ENCODE assay signal across 26 cellular contexts in the genomic region with DNA sequence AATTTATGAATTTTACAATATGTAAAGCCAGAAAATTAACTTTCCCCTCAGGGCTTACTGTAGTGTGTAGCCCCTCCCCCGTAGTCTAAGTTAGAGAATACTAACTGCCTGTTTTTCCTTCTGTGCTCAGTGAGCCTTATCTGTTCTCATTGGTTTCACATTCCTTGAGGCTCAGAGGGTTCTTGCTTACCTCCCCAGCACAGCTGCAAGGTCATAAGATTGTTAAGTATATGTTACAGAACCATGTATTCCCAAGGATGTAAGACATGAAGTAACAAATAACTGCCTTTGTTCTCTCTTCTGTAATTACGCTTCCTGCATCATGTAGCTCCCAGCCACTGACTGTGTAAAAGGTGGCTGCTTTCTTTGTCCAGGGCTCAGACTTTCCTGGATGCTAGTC.
DNase-seq lines count a peak whose midpoint lies in the region; ATAC-seq and TF ChIP-seq lines count a peak whose summit lies in the region.
"Had no signal": no experiment of that assay in that cellular context is flagged by ENCODE, and none has a peak within 500 bp of the region (broad histone marks: within the 10 kb centered on the region; RNA-seq: fewer than 3 reads in every experiment).

No MANE protein-coding gene starts in this region.

- no TSS peak for BruUV-seq in Calu3 (replicated peaks; lab: Mats Ljungman, UMichigan)

- no peak overlapping the region for H4K12ac ChIP-seq in trophoblast cell (ENCODE audit: low read depth, low read length)

- no peak overlapping the region for H2AK5ac ChIP-seq in trophoblast cell (ENCODE audit: low read length)

- no peak overlapping the region for H3K9ac ChIP-seq in trophoblast cell (ENCODE audit: low read length)

- no peak overlapping the region for H3K27ac ChIP-seq in right cardiac atrium (ENCODE audit: low read length)
- no peak overlapping the region for H3K27ac ChIP-seq in esophagus muscularis mucosa (replicated peaks in 1 of 4)
- H3K27ac ChIP-seq in trophoblast cell (ENCODE audit: low read depth, low read length): no peak overlapping the region
- H3K27ac ChIP-seq: breast epithelium, dorsolateral prefrontal cortex, tibial nerve, WERI-Rb-1 had no signal

- H3K4me1 ChIP-seq in right cardiac atrium (ENCODE audit: control insufficient read depth, insufficient read depth, low read length) (no peaks in the 10 kb centered on the region), esophagus muscularis mucosa (no peaks in the 10 kb centered on the region), trophoblast cell (ENCODE audit: control insufficient read depth in 1 of 2, insufficient read depth in 2 of 2, low read length in 2 of 2) (no peaks in the 10 kb centered on the region)
- H3K4me1 ChIP-seq: breast epithelium, tibial nerve had no signal

- ATAC-seq in right cardiac atrium (no peak), GM18861 (IDR thresholded peaks at IDR 0.05; ENCODE audit: unreplicated experiment) (no peak)
- ATAC-seq: left cardiac atrium; natural killer cell treated with Interleukin-12 subunit alpha and Interleukin-12 subunit beta and Interleukin-15 and Interleukin-18, amount 100 ng/mL, for 72 hours had no signal

- no peak overlapping the region for H3K18ac ChIP-seq in trophoblast cell (ENCODE audit: low read length)

- no peaks in the 10 kb centered on the region for H3K79me1 ChIP-seq in trophoblast cell (ENCODE audit: low read length)

- TF ChIP-seq POLR2A in esophagus muscularis mucosa (IDR thresholded peaks at IDR 0.05; ENCODE audit: low read depth): no peak

- intact Hi-C loops in Calu3 (cut with micrococcal nuclease; ENCODE audit: unreplicated experiment): no loop called here
- intact Hi-C loops in right cardiac atrium (cut with DNase I): no loop called here
- intact Hi-C loops in esophagus muscularis mucosa (cut with DNase I): no loop called here

- H3K4ac ChIP-seq in trophoblast cell (ENCODE audit: low read depth, low read length): no peak overlapping the region

- H2BK5ac ChIP-seq in trophoblast cell (ENCODE audit: low read depth, low read length, poor library complexity): no peak overlapping the region

- peaks cover 20% of the 10 kb centered on the region for H3K4me1 Mint-ChIP-seq in Calu3 (ENCODE audit: low read depth, unreplicated experiment)

- no peak for DNase-seq in Calu3
- peak; percentile 49 for DNase-seq in Jurkat, Clone E6-1 (ENCODE audit: low read depth, low spot score)
- peak; percentile 72 for DNase-seq in OCI-M1 (lab: John Stamatoyannopoulos, UW)
- DNase-seq in kidney tubule cell (ENCODE audit: low spot score): peak; percentile 68
- DNase-seq in right cardiac atrium: no peak
- no peak for DNase-seq in esophagus muscularis mucosa (ENCODE audit: extremely low spot score)
- no peak for DNase-seq in trophoblast cell
- DNase-seq: activated CD4-positive, alpha-beta T cell treated with anti-CD3 and anti-CD28 coated beads for 48 hours; activated CD8-positive, alpha-beta memory T cell treated with anti-CD3 and anti-CD28 coated beads for 24 hours; activated T-cell treated with anti-CD3 and anti-CD28 coated beads for 4 hours; dorsolateral prefrontal cortex; KG1; left cardiac atrium; NCI-H187; NCI-H226; NCI-H748 treated with DMSO at 0.1 percent for 48 hours; stimulated activated CD4-positive, alpha-beta T cell treated with anti-CD3 and anti-CD28 coated beads, Interleukin-15, amount 100 ng/mL, for 24 hours; stimulated activated CD4-positive, alpha-beta T cell treated with anti-CD3 and anti-CD28 coated beads, Interleukin-4, amount 100 ng/mL, for 4 hours; T1000; WERI-Rb-1 had no signal

- no peak overlapping the region; the same call in 1 of the 2 replicates for H3K4me3 ChIP-seq in Jurkat, Clone E6-1 (ENCODE audit: low read length)
- H3K4me3 ChIP-seq in right cardiac atrium (ENCODE audit: low read length) (no peak overlapping the region), esophagus muscularis mucosa (no peak overlapping the region), trophoblast cell (ENCODE audit: low read depth, low read length) (no peak overlapping the region)
- H3K4me3 ChIP-seq: breast epithelium, dorsolateral prefrontal cortex, tibial nerve had no signal

- H3K27me3 ChIP-seq in right cardiac atrium (ENCODE audit: control insufficient read depth, insufficient read depth) (no peaks in the 10 kb centered on the region), esophagus muscularis mucosa (peaks cover 0 to 59% (median 0%) of the 10 kb centered on the region in 4 donors), trophoblast cell (ENCODE audit: insufficient read depth, low read length) (no peaks in the 10 kb centered on the region)
- H3K27me3 ChIP-seq: tibial nerve had no signal

- H2BK12ac ChIP-seq in trophoblast cell (ENCODE audit: low read length): no peak overlapping the region

- H3K36me3 ChIP-seq in esophagus muscularis mucosa: no peaks in the 10 kb centered on the region
- H3K36me3 ChIP-seq in trophoblast cell (ENCODE audit: control insufficient read depth in 1 of 2, insufficient read depth in 2 of 2, low read length in 2 of 2): no peaks in the 10 kb centered on the region
- H3K36me3 ChIP-seq: breast epithelium, tibial nerve, WERI-Rb-1 had no signal

- no peak overlapping the region for H3K14ac ChIP-seq in trophoblast cell (ENCODE audit: low read length)

- no peak overlapping the region for H3K4me2 ChIP-seq in trophoblast cell (ENCODE audit: low read length)

- TF ChIP-seq CTCF in Calu3 (IDR thresholded peaks at IDR 0.05; ENCODE audit: unreplicated experiment): no peak
- TF ChIP-seq CTCF in esophagus muscularis mucosa (IDR thresholded peaks at IDR 0.05): no peak

- H3K9me3 ChIP-seq in right cardiac atrium (ENCODE audit: control insufficient read depth, low read length) (no peaks in the 10 kb centered on the region), esophagus muscularis mucosa (no peaks in the 10 kb centered on the region), trophoblast cell (ENCODE audit: insufficient read depth, low read depth, low read length) (peaks cover 27% of the 10 kb centered on the region)
- H3K9me3 ChIP-seq: breast epithelium, tibial nerve had no signal

- WGBS in right cardiac atrium: 64% methylated on average over 2 of the region's 2 CpGs
- 81% methylated on average over 2 of the region's 2 CpGs for WGBS in esophagus muscularis mucosa
- no CpG with 5 or more reads among the region's 2 CpGs for WGBS in trophoblast cell (ENCODE audit: extremely low coverage, insufficient coverage, insufficient read length)

- no peak overlapping the region for H3K23ac ChIP-seq in trophoblast cell (ENCODE audit: low read length)

- H3K4me3 Mint-ChIP-seq in Calu3 (ENCODE audit: low read depth, unreplicated experiment): no peak overlapping the region
- H3K4me3 Mint-ChIP-seq: activated naive CD4-positive, alpha-beta T cell treated with anti-CD3 and anti-CD28 coated beads, Interleukin-2, amount 50 U/mL, for 24 hours; B cell; natural killer cell treated with Interleukin-12 subunit alpha and Interleukin-12 subunit beta and Interleukin-15 and Interleukin-18, amount 100 ng/mL, for 72 hours had no signal

- no peaks in the 10 kb centered on the region for H3K9me3 Mint-ChIP-seq in Calu3 (ENCODE audit: low read depth, unreplicated experiment)
- H3K9me3 Mint-ChIP-seq: activated naive CD4-positive, alpha-beta T cell treated with anti-CD3 and anti-CD28 coated beads, Interleukin-2, amount 50 U/mL, for 24 hours; natural killer cell treated with Interleukin-12 subunit alpha and Interleukin-12 subunit beta and Interleukin-15 and Interleukin-18, amount 100 ng/mL, for 72 hours had no signal

- no peak overlapping the region for H2BK120ac ChIP-seq in trophoblast cell (ENCODE audit: insufficient read depth, low read length, poor library complexity)

- no peak overlapping the region for H4K91ac ChIP-seq in trophoblast cell (ENCODE audit: low read depth, low read length)

- peak overlapping the region; percentile 4 for H3K27ac Mint-ChIP-seq in Calu3 (ENCODE audit: unreplicated experiment)
- H3K27ac Mint-ChIP-seq: activated naive CD4-positive, alpha-beta T cell treated with anti-CD3 and anti-CD28 coated beads, Interleukin-2, amount 50 U/mL, for 24 hours; B cell; natural killer cell treated with Interleukin-12 subunit alpha and Interleukin-12 subunit beta and Interleukin-15 and Interleukin-18, amount 100 ng/mL, for 72 hours had no signal

- peaks cover 7% of the 10 kb centered on the region for H3K36me3 Mint-ChIP-seq in Calu3 (ENCODE audit: insufficient read depth, unreplicated experiment)
- H3K36me3 Mint-ChIP-seq: activated naive CD4-positive, alpha-beta T cell treated with anti-CD3 and anti-CD28 coated beads, Interleukin-2, amount 50 U/mL, for 24 hours; natural killer cell treated with Interleukin-12 subunit alpha and Interleukin-12 subunit beta and Interleukin-15 and Interleukin-18, amount 100 ng/mL, for 72 hours had no signal

- no peak overlapping the region for H4K8ac ChIP-seq in trophoblast cell (ENCODE audit: low read depth, low read length)

- no peak for TF ChIP-seq EP300 in esophagus muscularis mucosa (IDR thresholded peaks at IDR 0.05)

- CTCF ChIA-PET in Calu3 (lab: Charles Lee): interaction anchor here (0.9 kb wide), 1 partner anchor 75 kb away, joined by 3 read pairs; no protein-coding TSS in a partner anchor

- no peak overlapping the region for H2AFZ ChIP-seq in trophoblast cell (ENCODE audit: insufficient read depth, low read length, poor library complexity)

- no peaks in the 10 kb centered on the region for H3K27me3 Mint-ChIP-seq in Calu3 (ENCODE audit: unreplicated experiment)

- H3K79me2 ChIP-seq in trophoblast cell (ENCODE audit: control insufficient read depth, insufficient read depth, low read length, poor library complexity): no peaks in the 10 kb centered on the region

Comparison
In these comparisons a context has a peak if more than half of its experiments do, and no peak if none do; other contexts are left out.
1. DNase-seq: peak in Jurkat, Clone E6-1 (single experiment), OCI-M1 (single experiment) and kidney tubule cell (single experiment); none in Calu3 (single experiment), right cardiac atrium (0 of 3), esophagus muscularis mucosa (single experiment) and trophoblast cell (0 of 2).